ENCODE assay signal across 21 cellular contexts in genomic region chr13:112652512-112653458, GRCh38. TPM values are rescaled to one million over a fixed set of nuclear protein-coding genes. Genes with fewer than 3 reads are reported as not detected.
DNase-seq lines count a peak whose midpoint lies in the region; ATAC-seq and TF ChIP-seq lines count a peak whose summit lies in the region.
"Had no signal": no experiment of that assay in that cellular context is flagged by ENCODE, and none has a peak within 500 bp of the region (broad histone marks: within the 10 kb centered on the region; RNA-seq: fewer than 3 reads in every experiment).

No MANE protein-coding gene starts in this region.

- no peaks in the 10 kb centered on the region for H3K36me3 ChIP-seq in RWPE2 (ENCODE audit: low read depth)
- no peaks in the 10 kb centered on the region for H3K36me3 ChIP-seq in rectal smooth muscle tissue (ENCODE audit: control insufficient read depth, insufficient read depth, low read length)
- H3K36me3 ChIP-seq in osteoblast (ENCODE audit: insufficient read depth, low read length) = no peaks in the 10 kb centered on the region
- H3K36me3 ChIP-seq: stomach had no signal

- no peak overlapping the region for H3K4me2 ChIP-seq in osteoblast (ENCODE audit: insufficient read depth, low read length)
- H3K4me2 ChIP-seq: hepatocyte had no signal

- H3K9me3 ChIP-seq in RWPE2 (ENCODE audit: severe bottlenecking) (no peaks in the 10 kb centered on the region), osteoblast (ENCODE audit: low read depth, low read length) (no peaks in the 10 kb centered on the region)
- H3K9me3 ChIP-seq: stomach had no signal

- no peak overlapping the region for H3K9ac ChIP-seq in rectal smooth muscle tissue (ENCODE audit: low read length)

- no peak overlapping the region for H2AFZ ChIP-seq in osteoblast (ENCODE audit: low read length)
- H2AFZ ChIP-seq: hepatocyte had no signal

- H3K27ac ChIP-seq in RWPE2 (ENCODE audit: poor library complexity, severe bottlenecking) (no peak overlapping the region), rectal smooth muscle tissue (ENCODE audit: low read depth, low read length) (peak overlapping the region; percentile 65), osteoblast (ENCODE audit: low read depth, low read length) (no peak overlapping the region)
- H3K27ac ChIP-seq: hepatocyte, HL-60 had no signal

- H3K4me3 ChIP-seq in RWPE2 (ENCODE audit: severe bottlenecking) = no peak overlapping the region
- no peak overlapping the region for H3K4me3 ChIP-seq in rectal smooth muscle tissue (ENCODE audit: low read length)
- no peak overlapping the region for H3K4me3 ChIP-seq in osteoblast (ENCODE audit: insufficient read depth, low read length)
- H3K4me3 ChIP-seq: hepatocyte, K562, stomach had no signal

- ATAC-seq in RWPE2 (ENCODE audit: low read depth) = peak; percentile 48; the same call in 2 of the 3 replicates
- ATAC-seq: HCT116, K562, left colon had no signal

- no peaks in the 10 kb centered on the region for H3K79me2 ChIP-seq in osteoblast (ENCODE audit: insufficient read depth, low read length)
- H3K79me2 ChIP-seq: hepatocyte had no signal

- H3K4me1 ChIP-seq in RWPE2 (ENCODE audit: insufficient read depth, poor library complexity, severe bottlenecking) = no peaks in the 10 kb centered on the region
- peaks cover 21% of the 10 kb centered on the region for H3K4me1 ChIP-seq in rectal smooth muscle tissue (ENCODE audit: control insufficient read depth, insufficient read depth, low read length)
- H3K4me1 ChIP-seq in osteoblast (ENCODE audit: insufficient read depth, low read length) = no peaks in the 10 kb centered on the region

- H3K27me3 ChIP-seq in RWPE2 (ENCODE audit: insufficient read depth, poor library complexity, severe bottlenecking) = no peaks in the 10 kb centered on the region
- H3K27me3 ChIP-seq in rectal smooth muscle tissue (ENCODE audit: control insufficient read depth, insufficient read depth, low read length) = no peaks in the 10 kb centered on the region
- H3K27me3 ChIP-seq in osteoblast (ENCODE audit: insufficient read depth, low read length) = no peaks in the 10 kb centered on the region
- H3K27me3 ChIP-seq: hepatocyte, stomach had no signal

- no peaks in the 10 kb centered on the region for H4K20me1 ChIP-seq in osteoblast (ENCODE audit: insufficient read depth, low read length)

- DNase-seq in Daoy (ENCODE audit: low read depth) = peak; percentile 62
- DNase-seq in RWPE2 (ENCODE audit: low spot score) = no peak
- DNase-seq in glomerular visceral epithelial cell (ENCODE audit: extremely low spot score) = peak; percentile 85
- no peak for DNase-seq in osteoblast (ENCODE audit: insufficient read length, low spot score, missing footprints)
- DNase-seq in T1000 (lab: John Stamatoyannopoulos, UW) = no peak
- DNase-seq in NCI-H524 treated with DMSO at 0.1 percent for 48 hours (lab: John Stamatoyannopoulos, UW) = no peak
- no peak for DNase-seq in HT-29 (ENCODE audit: low spot score)
- DNase-seq: activated CD4-positive, CD25-positive, alpha-beta regulatory T cell treated with anti-CD3 and anti-CD28 coated beads, Interleukin-2, amount 50 U/mL, for 72 hours; activated gamma-delta T cell treated with Interleukin-2 at 50 U/mL for 16 hours; effector memory CD4-positive, alpha-beta T cell; left colon; NCI-H1092; NCI-H2107; NCI-H524; stomach; T-helper 9 cell had no signal

- TF ChIP-seq CTCF in RWPE2 (IDR thresholded peaks at IDR 0.05; ENCODE audit: poor library complexity, severe bottlenecking) (no peak), osteoblast (IDR thresholded peaks at IDR 0.05; ENCODE audit: extremely low read depth, low read depth, low read length) (no peak)

RNA-seq across cellular contexts. Expression of gene ATP11A, which starts 37.1 kb away (rescaled TPM):
- total RNA-seq in Daoy (2014; rRNA removed; shearing (Covaris generic)) = 1.9 and 2.0 TPM in 2 replicates
- 7.6 and 7.7 TPM in 2 replicates for total RNA-seq in osteoblast
- 37.0 and 42.5 TPM in 2 replicates for total RNA-seq in HT-29 (2014; rRNA removed; shearing (Covaris generic))

Comparison
In these comparisons a context has a peak if more than half of its experiments do, and no peak if none do; other contexts are left out.
1. DNase-seq: peak in Daoy (single experiment) and glomerular visceral epithelial cell (single experiment); none in RWPE2 (single experiment), osteoblast (single experiment), T1000 (single experiment), NCI-H524 treated with DMSO at 0.1 percent for 48 hours (single experiment) and HT-29 (single experiment).